In the genomic region with DNA sequence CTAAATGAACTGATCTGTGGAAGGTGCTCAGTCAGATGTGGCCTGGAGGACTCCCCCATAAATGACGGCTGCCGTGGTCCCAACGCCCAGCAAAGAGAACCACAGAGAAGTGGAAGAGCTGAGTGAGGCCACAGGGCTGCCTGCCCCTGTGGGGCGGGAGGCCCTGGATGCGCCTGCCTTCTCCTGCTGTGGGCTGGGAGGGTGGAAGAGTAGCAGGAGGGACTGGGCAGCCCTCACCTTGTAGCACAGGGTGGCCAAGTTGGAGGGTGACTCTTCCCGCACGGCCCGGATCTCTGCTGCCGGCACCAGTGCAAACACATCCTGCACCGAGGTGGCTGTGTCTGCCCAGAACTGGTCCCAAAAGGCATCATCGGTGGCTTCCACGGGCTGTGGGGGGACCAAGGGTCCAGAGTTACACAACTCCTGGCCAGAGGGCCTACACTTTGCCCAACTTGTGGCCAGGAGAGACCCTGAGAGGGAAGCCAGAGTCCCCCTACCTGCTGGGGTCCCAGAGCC, we compare ENCODE assay signal across 37 cellular contexts. TPM values are rescaled to one million over a fixed set of nuclear protein-coding genes. Genes with fewer than 3 reads are reported as not detected.
"Had no signal": no experiment of that assay in that cellular context is flagged by ENCODE, and none has a peak within 500 bp of the region (broad histone marks: within the 10 kb centered on the region; RNA-seq: fewer than 3 reads in every experiment).

No MANE protein-coding gene starts in this region.

- ATAC-seq: activated CD8-positive, alpha-beta memory T cell treated with anti-CD3 and anti-CD28 coated beads, Interleukin-2, amount 10 ng/mL, durations not matched to agents 7 days and 5 days; activated T-cell treated with anti-CD3 and anti-CD28 coated beads, Interleukin-2, amount 50 U/mL, for 72 hours; activated T-helper 17 cell treated with anti-CD3 and anti-CD28 coated beads, Interleukin-2, amount 50 U/mL, for 72 hours; Panc1 had no signal

- H3K4me3 ChIP-seq: ascending aorta, cardiac muscle cell, MG63, SJCRH30 had no signal

- H3K27ac ChIP-seq: ascending aorta, cardiac muscle cell, SJCRH30, VCaP had no signal

- H3K9me3 ChIP-seq: ascending aorta, MG63, SJCRH30 had no signal

- H3K27ac Mint-ChIP-seq: activated B cell treated with CpG ODN at 0.5 μM for 24 hours; activated CD4-positive, alpha-beta memory T cell treated with anti-CD3 and anti-CD28 coated beads for 36 hours; activated naive CD8-positive, alpha-beta T cell treated with anti-CD3 and anti-CD28 coated beads for 36 hours; activated T-cell treated with anti-CD3 and anti-CD28 coated beads, Interleukin-2, amount 50 U/mL, for 72 hours; activated T-helper 17 cell treated with anti-CD3 and anti-CD28 coated beads, Interleukin-2, amount 50 U/mL, for 72 hours had no signal

- H3K36me3 Mint-ChIP-seq: activated CD4-positive, alpha-beta memory T cell treated with anti-CD3 and anti-CD28 coated beads for 36 hours; activated CD8-positive, alpha-beta memory T cell treated with anti-CD3 and anti-CD28 coated beads, Interleukin-2, amount 10 ng/mL, durations not matched to agents 7 days and 5 days; activated naive CD8-positive, alpha-beta T cell treated with anti-CD3 and anti-CD28 coated beads for 36 hours had no signal

- H3K27me3 ChIP-seq: ascending aorta, MG63 had no signal

- H3K36me3 ChIP-seq: ascending aorta, cardiac muscle cell, MG63, SJCRH30 had no signal

- H3K4me3 Mint-ChIP-seq: activated B cell treated with CpG ODN at 0.5 μM for 24 hours; activated CD4-positive, alpha-beta memory T cell treated with anti-CD3 and anti-CD28 coated beads for 36 hours; activated CD8-positive, alpha-beta memory T cell treated with anti-CD3 and anti-CD28 coated beads, Interleukin-2, amount 10 ng/mL, durations not matched to agents 7 days and 5 days; activated naive CD8-positive, alpha-beta T cell treated with anti-CD3 and anti-CD28 coated beads for 36 hours; activated T-cell treated with anti-CD3 and anti-CD28 coated beads, Interleukin-2, amount 50 U/mL, for 72 hours; activated T-helper 17 cell treated with anti-CD3 and anti-CD28 coated beads, Interleukin-2, amount 50 U/mL, for 72 hours had no signal

- H3K4me1 ChIP-seq: ascending aorta, SJCRH30 had no signal

- H3K9me3 Mint-ChIP-seq: activated B cell treated with CpG ODN at 0.5 μM for 24 hours; activated CD4-positive, alpha-beta memory T cell treated with anti-CD3 and anti-CD28 coated beads for 36 hours; activated naive CD8-positive, alpha-beta T cell treated with anti-CD3 and anti-CD28 coated beads for 36 hours; activated T-cell treated with anti-CD3 and anti-CD28 coated beads, Interleukin-2, amount 50 U/mL, for 72 hours; activated T-helper 17 cell treated with anti-CD3 and anti-CD28 coated beads, Interleukin-2, amount 50 U/mL, for 72 hours had no signal

- H3K27me3 Mint-ChIP-seq: activated CD4-positive, alpha-beta memory T cell treated with anti-CD3 and anti-CD28 coated beads for 36 hours; activated CD8-positive, alpha-beta memory T cell treated with anti-CD3 and anti-CD28 coated beads, Interleukin-2, amount 10 ng/mL, durations not matched to agents 7 days and 5 days; activated naive CD8-positive, alpha-beta T cell treated with anti-CD3 and anti-CD28 coated beads for 36 hours; activated T-helper 17 cell treated with anti-CD3 and anti-CD28 coated beads, Interleukin-2, amount 50 U/mL, for 72 hours had no signal

- DNase-seq: activated B cell treated with CpG ODN at 0.5 μM for 24 hours; activated CD4-positive, alpha-beta memory T cell treated with anti-CD3 and anti-CD28 coated beads for 36 hours; activated CD4-positive, alpha-beta T cell treated with anti-CD3 and anti-CD28 coated beads for 4 hours; activated CD4-positive, alpha-beta T cell treated with anti-CD3 and anti-CD28 coated beads, Interleukin-2, amount 50 U/mL, for 1 hour; activated CD4-positive, CD25-positive, alpha-beta regulatory T cell treated with anti-CD3 and anti-CD28 coated beads, Interleukin-2, amount 50 U/mL, for 72 hours; activated CD8-positive, alpha-beta memory T cell treated with anti-CD3 and anti-CD28 coated beads for 24 hours; activated CD8-positive, alpha-beta memory T cell treated with anti-CD3 and anti-CD28 coated beads, Interleukin-2, amount 10 ng/mL, durations not matched to agents 7 days and 5 days; activated CD8-positive, alpha-beta memory T cell treated with anti-CD3 and anti-CD28 coated beads, Interleukin-2, amount 50 U/mL, for 48 hours; activated effector memory CD4-positive, alpha-beta T cell treated with anti-CD3 and anti-CD28 coated beads, Interleukin-2, amount 50 U/mL, for 16 hours; activated naive CD4-positive, alpha-beta T cell; activated naive CD4-positive, alpha-beta T cell treated with anti-CD3 and anti-CD28 coated beads, Interleukin-2, amount 50 U/mL, for 16 hours; activated naive CD8-positive, alpha-beta T cell treated with anti-CD3 and anti-CD28 coated beads for 36 hours; activated T-cell treated with anti-CD3 and anti-CD28 coated beads, Interleukin-2, amount 50 U/mL, for 72 hours; amniotic stem cell; KG1; MG63; NCI-H1048; NCI-H1105 treated with DMSO at 0.1 percent for 48 hours; NCI-H1436; NCI-H1694; NCI-H1930; NCI-H2081 treated with DMSO at 0.1 percent for 48 hours; NCI-H345; NCI-H524 treated with DMSO at 0.1 percent for 48 hours; SHP77; SW 1271; T-helper 1 cell; T-helper 2 cell; T-helper 9 cell had no signal

RNA-seq across cellular contexts. Expression of a gene that starts 8.3 kb away (rescaled TPM):
- total RNA-seq: activated CD8-positive, alpha-beta memory T cell treated with anti-CD3 and anti-CD28 coated beads, Interleukin-2, amount 10 ng/mL, durations not matched to agents 7 days and 5 days had no signal

RNA-seq across cellular contexts. Expression of a gene that starts 23.1 kb away (rescaled TPM):
- total RNA-seq: activated B cell treated with CpG ODN at 0.5 μM for 24 hours had no signal

RNA-seq across cellular contexts. Expression of a gene that starts 28.6 kb away (rescaled TPM):
- total RNA-seq: activated B cell treated with CpG ODN at 0.5 μM for 24 hours; activated CD4-positive, alpha-beta memory T cell treated with anti-CD3 and anti-CD28 coated beads for 36 hours; activated CD8-positive, alpha-beta memory T cell treated with anti-CD3 and anti-CD28 coated beads, Interleukin-2, amount 10 ng/mL, durations not matched to agents 7 days and 5 days; activated naive CD8-positive, alpha-beta T cell treated with anti-CD3 and anti-CD28 coated beads for 36 hours; activated T-cell treated with anti-CD3 and anti-CD28 coated beads, Interleukin-2, amount 50 U/mL, for 72 hours; activated T-helper 17 cell treated with anti-CD3 and anti-CD28 coated beads, Interleukin-2, amount 50 U/mL, for 72 hours; ascending aorta; cardiac muscle cell; NCI-H460; RPMI7951; SJCRH30 had no signal
- polyA plus RNA-seq: cardiac muscle cell had no signal

RNA-seq across cellular contexts. Expression of a gene that starts 40.2 kb away (rescaled TPM):
- total RNA-seq: activated B cell treated with CpG ODN at 0.5 μM for 24 hours; activated CD4-positive, alpha-beta memory T cell treated with anti-CD3 and anti-CD28 coated beads for 36 hours; activated CD8-positive, alpha-beta memory T cell treated with anti-CD3 and anti-CD28 coated beads, Interleukin-2, amount 10 ng/mL, durations not matched to agents 7 days and 5 days; activated naive CD8-positive, alpha-beta T cell treated with anti-CD3 and anti-CD28 coated beads for 36 hours; activated T-cell treated with anti-CD3 and anti-CD28 coated beads, Interleukin-2, amount 50 U/mL, for 72 hours; activated T-helper 17 cell treated with anti-CD3 and anti-CD28 coated beads, Interleukin-2, amount 50 U/mL, for 72 hours; ascending aorta; cardiac muscle cell; NCI-H460; RPMI7951; SJCRH30 had no signal
- polyA plus RNA-seq: cardiac muscle cell had no signal

RNA-seq across cellular contexts. Expression of a gene that starts 41.2 kb away (rescaled TPM):
- total RNA-seq: activated B cell treated with CpG ODN at 0.5 μM for 24 hours; activated CD4-positive, alpha-beta memory T cell treated with anti-CD3 and anti-CD28 coated beads for 36 hours; activated CD8-positive, alpha-beta memory T cell treated with anti-CD3 and anti-CD28 coated beads, Interleukin-2, amount 10 ng/mL, durations not matched to agents 7 days and 5 days; activated naive CD8-positive, alpha-beta T cell treated with anti-CD3 and anti-CD28 coated beads for 36 hours; activated T-cell treated with anti-CD3 and anti-CD28 coated beads, Interleukin-2, amount 50 U/mL, for 72 hours; activated T-helper 17 cell treated with anti-CD3 and anti-CD28 coated beads, Interleukin-2, amount 50 U/mL, for 72 hours; ascending aorta; NCI-H460; RPMI7951 had no signal
